13 cellular contexts compared by ENCODE assay signal in the genomic region with DNA sequence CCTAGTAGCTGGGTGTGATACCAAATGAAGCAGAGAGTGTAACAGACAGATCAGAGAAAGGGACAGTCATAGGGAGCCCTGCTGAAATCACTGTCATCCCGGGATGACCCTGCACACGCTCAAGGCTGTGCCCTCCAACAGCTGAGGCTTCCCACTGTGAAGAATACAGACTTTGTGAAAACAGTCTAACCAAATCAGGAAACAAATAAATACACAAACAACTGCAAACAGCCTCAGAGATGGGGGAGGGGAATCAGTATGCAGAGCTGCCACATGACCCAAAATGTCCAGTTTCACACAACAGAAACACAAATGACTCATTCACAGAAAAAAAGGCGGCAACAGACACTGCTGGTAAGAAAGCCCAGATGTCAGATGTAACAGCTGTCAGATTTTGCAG.
A peak's percentile ranks its signal among the peaks of the same experiment; 100 is the strongest.
DNase-seq lines count a peak whose midpoint lies in the region; ATAC-seq and TF ChIP-seq lines count a peak whose summit lies in the region.
"Had no signal": no experiment of that assay in that cellular context is flagged by ENCODE, and none has a peak within 500 bp of the region (broad histone marks: within the 10 kb centered on the region; RNA-seq: fewer than 3 reads in every experiment).

No MANE protein-coding gene starts in this region.

- H3K36me3 ChIP-seq in gastroesophageal sphincter = no peaks in the 10 kb centered on the region
- peaks cover 15% of the 10 kb centered on the region for H3K36me3 ChIP-seq in osteoblast (ENCODE audit: insufficient read depth, low read length)
- H3K36me3 ChIP-seq: tibial artery had no signal

- no peak for TF ChIP-seq EP300 in gastroesophageal sphincter (IDR thresholded peaks at IDR 0.05)

- H3K4me2 ChIP-seq in osteoblast (ENCODE audit: insufficient read depth, low read length) = no peak overlapping the region

- no peak for TF ChIP-seq POLR2A in gastroesophageal sphincter (IDR thresholded peaks at IDR 0.05)

- TF ChIP-seq CTCF in AG10803 (conservative IDR thresholded peaks at IDR 0.05; ENCODE audit: low read length) (no peak), gastroesophageal sphincter (IDR thresholded peaks at IDR 0.05) (no peak), osteoblast (IDR thresholded peaks at IDR 0.05; ENCODE audit: extremely low read depth, low read depth, low read length) (no peak)

- no peak overlapping the region for H2AFZ ChIP-seq in osteoblast (ENCODE audit: low read length)

- ATAC-seq in gastroesophageal sphincter (peak; percentile 59), GM19351 (IDR thresholded peaks at IDR 0.05; ENCODE audit: unreplicated experiment) (no peak)

- H3K27me3 ChIP-seq in gastroesophageal sphincter (no peaks in the 10 kb centered on the region), osteoblast (ENCODE audit: insufficient read depth, low read length) (no peaks in the 10 kb centered on the region)
- H3K27me3 ChIP-seq: tibial artery had no signal

- H3K9me3 ChIP-seq in gastroesophageal sphincter (peaks cover 0 to 9% (median 0%) of the 10 kb centered on the region in 3 donors), osteoblast (ENCODE audit: low read depth, low read length) (no peaks in the 10 kb centered on the region)

- peaks cover 96% of the 10 kb centered on the region for H3K79me2 ChIP-seq in osteoblast (ENCODE audit: insufficient read depth, low read length)

- DNase-seq in AG10803 (ENCODE audit: low read depth) (peak; percentile 82), RPMI7951 (ENCODE audit: low read depth) (peak; percentile 35), osteoblast (ENCODE audit: insufficient read length, low spot score, missing footprints) (peak; percentile 94), NCI-H187 treated with DMSO at 0.1 percent for 48 hours (lab: John Stamatoyannopoulos, UW) (no peak)
- no peak for DNase-seq in activated naive CD4-positive, alpha-beta T cell treated with Interleukin-2 at 50 U/mL for 16 hours
- no peak for DNase-seq in activated CD4-positive, alpha-beta T cell treated with anti-CD3 and anti-CD28 coated beads for 1 hour
- DNase-seq: activated T-cell treated with anti-CD3 and anti-CD28 coated beads, Interleukin-2, amount 50 U/mL, for 48 hours; CD4-positive, CD25-positive, alpha-beta regulatory T cell; nephron progenitor cell; stimulated activated CD4-positive, alpha-beta T cell treated with anti-CD3 and anti-CD28 coated beads, Interleukin-4, amount 100 ng/mL, for 4 hours had no signal

- H3K4me3 ChIP-seq in AG10803 (ENCODE audit: low read length) (no peak overlapping the region), gastroesophageal sphincter (no peak overlapping the region), osteoblast (ENCODE audit: insufficient read depth, low read length) (no peak overlapping the region)
- H3K4me3 ChIP-seq: tibial artery had no signal

- WGBS in gastroesophageal sphincter (ENCODE audit: low coverage in 1 of 2), 2 donors = 29 to 45% methylated on average over 1 to 3 of the region's 3 CpGs

- H4K20me1 ChIP-seq in osteoblast (ENCODE audit: insufficient read depth, low read length) = peaks cover 59% of the 10 kb centered on the region

- H3K4me1 ChIP-seq in gastroesophageal sphincter (peaks cover 0 to 22% (median 6%) of the 10 kb centered on the region in 3 donors), osteoblast (ENCODE audit: insufficient read depth, low read length) (peaks cover 20% of the 10 kb centered on the region)
- H3K4me1 ChIP-seq: tibial artery had no signal

- H3K27ac ChIP-seq in gastroesophageal sphincter (peak overlapping the region in 1 of 4 donors; percentile 27), osteoblast (ENCODE audit: low read depth, low read length) (peak overlapping the region; percentile 26)
- H3K27ac ChIP-seq: tibial artery had no signal

Comparison
In these comparisons a context has a peak if more than half of its experiments do, and no peak if none do; other contexts are left out.
1. DNase-seq: peak in AG10803 (single experiment), RPMI7951 (single experiment) and osteoblast (single experiment); none in NCI-H187 treated with DMSO at 0.1 percent for 48 hours (single experiment), activated naive CD4-positive, alpha-beta T cell treated with Interleukin-2 at 50 U/mL for 16 hours (single experiment) and activated CD4-positive, alpha-beta T cell treated with anti-CD3 and anti-CD28 coated beads for 1 hour (single experiment).